Comparison of ENCODE assay signal across 10 cellular contexts in genomic region chrX:153587342-153587741, GRCh38. TPM values are rescaled to one million over a fixed set of nuclear protein-coding genes. Genes with fewer than 3 reads are reported as not detected.
"Had no signal": no experiment of that assay in that cellular context is flagged by ENCODE, and none has a peak within 500 bp of the region (broad histone marks: within the 10 kb centered on the region; RNA-seq: fewer than 3 reads in every experiment).

No MANE protein-coding gene starts in this region.

- H3K4me1 Mint-ChIP-seq: H9 had no signal

- H2AFZ ChIP-seq: GM23338 had no signal

- H3K4me3 Mint-ChIP-seq: GM23338, H9 had no signal

- H3K9me3 Mint-ChIP-seq: GM23338 had no signal

- H3K27ac Mint-ChIP-seq: GM23338, H9 had no signal

- DNase-seq: H9, HCEC 1CT, IMR-90, KG1 had no signal

- H3K4me2 ChIP-seq: GM23338 had no signal

- H3K4me3 ChIP-seq: GM23338, K562 had no signal

- ATAC-seq: GM23338, K562 had no signal

- FAIRE-seq: H1, H54, HTR-8/SVneo, K562 had no signal

RNA-seq across cellular contexts. Expression of gene DUSP9, which starts 59.7 kb away (rescaled TPM):
- total RNA-seq: HT-29 had no signal
